ENCODE assay signal across 1 cellular context in the genomic region with DNA sequence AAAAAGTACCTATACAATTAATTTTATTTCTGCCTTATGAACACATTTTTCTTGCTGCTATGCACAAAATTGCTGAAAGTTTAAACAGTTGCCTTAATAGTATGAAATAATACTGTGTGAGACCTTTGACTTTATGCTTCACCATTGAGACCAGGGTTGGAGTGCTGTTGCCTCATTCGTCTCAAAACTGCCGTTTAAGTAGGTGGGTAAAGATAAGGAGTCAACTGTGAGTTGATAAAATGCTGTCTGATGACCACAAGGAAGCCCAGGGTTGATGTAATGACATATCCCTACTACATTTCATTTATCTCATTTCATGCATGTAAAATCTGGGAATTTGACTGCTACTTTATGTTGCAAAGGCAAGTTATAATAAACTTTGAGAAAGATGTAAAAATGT.
TF ChIP-seq lines count a peak whose summit lies in the region.

No MANE protein-coding gene starts in this region.

TF ChIP-seq in GM23338, 12 proteins besides CTCF, POLR2A, EP300 and RAD21 (continued from another document):
- TF ChIP-seq JUNB (IDR thresholded peaks at IDR 0.05; ENCODE audit: unreplicated experiment), result no peak
- no peak for TF ChIP-seq CREB1 (CRISPR knock-in tag; IDR thresholded peaks at IDR 0.05; ENCODE audit: low read depth)
- TF ChIP-seq ZNF462 (CRISPR knock-in tag; IDR thresholded peaks at IDR 0.05), result no peak
- TF ChIP-seq ZNF331 (CRISPR knock-in tag; IDR thresholded peaks at IDR 0.05; ENCODE audit: low read depth), result no peak
- TF ChIP-seq NANOG (IDR thresholded peaks at IDR 0.05; ENCODE audit: borderline replicate concordance), result no peak
- TF ChIP-seq EZH2phosphoT487 (IDR thresholded peaks at IDR 0.05; ENCODE audit: unreplicated experiment), result no peak
- TF ChIP-seq, protein P1, sequence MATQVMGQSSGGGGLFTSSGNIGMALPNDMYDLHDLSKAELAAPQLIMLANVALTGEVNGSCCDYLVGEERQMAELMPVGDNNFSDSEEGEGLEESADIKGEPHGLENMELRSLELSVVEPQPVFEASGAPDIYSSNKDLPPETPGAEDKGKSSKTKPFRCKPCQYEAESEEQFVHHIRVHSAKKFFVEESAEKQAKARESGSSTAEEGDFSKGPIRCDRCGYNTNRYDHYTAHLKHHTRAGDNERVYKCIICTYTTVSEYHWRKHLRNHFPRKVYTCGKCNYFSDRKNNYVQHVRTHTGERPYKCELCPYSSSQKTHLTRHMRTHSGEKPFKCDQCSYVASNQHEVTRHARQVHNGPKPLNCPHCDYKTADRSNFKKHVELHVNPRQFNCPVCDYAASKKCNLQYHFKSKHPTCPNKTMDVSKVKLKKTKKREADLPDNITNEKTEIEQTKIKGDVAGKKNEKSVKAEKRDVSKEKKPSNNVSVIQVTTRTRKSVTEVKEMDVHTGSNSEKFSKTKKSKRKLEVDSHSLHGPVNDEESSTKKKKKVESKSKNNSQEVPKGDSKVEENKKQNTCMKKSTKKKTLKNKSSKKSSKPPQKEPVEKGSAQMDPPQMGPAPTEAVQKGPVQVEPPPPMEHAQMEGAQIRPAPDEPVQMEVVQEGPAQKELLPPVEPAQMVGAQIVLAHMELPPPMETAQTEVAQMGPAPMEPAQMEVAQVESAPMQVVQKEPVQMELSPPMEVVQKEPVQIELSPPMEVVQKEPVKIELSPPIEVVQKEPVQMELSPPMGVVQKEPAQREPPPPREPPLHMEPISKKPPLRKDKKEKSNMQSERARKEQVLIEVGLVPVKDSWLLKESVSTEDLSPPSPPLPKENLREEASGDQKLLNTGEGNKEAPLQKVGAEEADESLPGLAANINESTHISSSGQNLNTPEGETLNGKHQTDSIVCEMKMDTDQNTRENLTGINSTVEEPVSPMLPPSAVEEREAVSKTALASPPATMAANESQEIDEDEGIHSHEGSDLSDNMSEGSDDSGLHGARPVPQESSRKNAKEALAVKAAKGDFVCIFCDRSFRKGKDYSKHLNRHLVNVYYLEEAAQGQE (IDR thresholded peaks at IDR 0.05; ENCODE audit: unreplicated experiment), result no peak
- no peak for TF ChIP-seq POLR2AphosphoS5 (IDR thresholded peaks at IDR 0.05; ENCODE audit: low read depth)
- TF ChIP-seq STAT1 (IDR thresholded peaks at IDR 0.05; ENCODE audit: unreplicated experiment), result no peak
